Comparison of ENCODE assay signal across 20 cellular contexts in genomic region chr18:75754433-75754832, GRCh38.
"Had no signal": no experiment of that assay in that cellular context is flagged by ENCODE, and none has a peak within 500 bp of the region (broad histone marks: within the 10 kb centered on the region; RNA-seq: fewer than 3 reads in every experiment).

No MANE protein-coding gene starts in this region.

- H3K27me3 ChIP-seq: esophagus muscularis mucosa, gastrocnemius medialis, neutrophil, sigmoid colon, suprapubic skin, thyroid gland had no signal

- H3K4me1 ChIP-seq: esophagus muscularis mucosa, gastrocnemius medialis, psoas muscle, suprapubic skin, thyroid gland had no signal

- FAIRE-seq: urothelium cell line had no signal

- DNase-seq: effector memory CD8-positive, alpha-beta T cell; gastrocnemius medialis; islet precursor cell; mammary epithelial cell; naive thymus-derived CD4-positive, alpha-beta T cell; nephron progenitor cell; psoas muscle; retina; sigmoid colon; stimulated activated CD4-positive, alpha-beta T cell treated with anti-CD3 and anti-CD28 coated beads, Interleukin-2, amount 100 ng/mL, for 24 hours; stimulated activated CD4-positive, alpha-beta T cell treated with anti-CD3 and anti-CD28 coated beads, Interleukin-4, amount 100 ng/mL, for 4 hours; stimulated activated naive CD4-positive, alpha-beta T cell; thyroid gland had no signal

- ATAC-seq: effector memory CD8-positive, alpha-beta T cell; gastrocnemius medialis; left lobe of liver; naive thymus-derived CD4-positive, alpha-beta T cell; psoas muscle had no signal

- H3K36me3 ChIP-seq: esophagus muscularis mucosa, gastrocnemius medialis, neutrophil, sigmoid colon, suprapubic skin, thyroid gland had no signal

- H3K9me3 ChIP-seq: esophagus muscularis mucosa, gastrocnemius medialis, neutrophil, psoas muscle, sigmoid colon, suprapubic skin, thyroid gland had no signal

- H3K4me3 ChIP-seq: esophagus muscularis mucosa, gastrocnemius medialis, psoas muscle, sigmoid colon, skin epidermis, suprapubic skin, thyroid gland had no signal

- H3K27ac ChIP-seq: epithelial cell of prostate, esophagus muscularis mucosa, gastrocnemius medialis, neutrophil, psoas muscle, sigmoid colon, skin epidermis, suprapubic skin, thyroid gland had no signal
